In the genomic region with DNA sequence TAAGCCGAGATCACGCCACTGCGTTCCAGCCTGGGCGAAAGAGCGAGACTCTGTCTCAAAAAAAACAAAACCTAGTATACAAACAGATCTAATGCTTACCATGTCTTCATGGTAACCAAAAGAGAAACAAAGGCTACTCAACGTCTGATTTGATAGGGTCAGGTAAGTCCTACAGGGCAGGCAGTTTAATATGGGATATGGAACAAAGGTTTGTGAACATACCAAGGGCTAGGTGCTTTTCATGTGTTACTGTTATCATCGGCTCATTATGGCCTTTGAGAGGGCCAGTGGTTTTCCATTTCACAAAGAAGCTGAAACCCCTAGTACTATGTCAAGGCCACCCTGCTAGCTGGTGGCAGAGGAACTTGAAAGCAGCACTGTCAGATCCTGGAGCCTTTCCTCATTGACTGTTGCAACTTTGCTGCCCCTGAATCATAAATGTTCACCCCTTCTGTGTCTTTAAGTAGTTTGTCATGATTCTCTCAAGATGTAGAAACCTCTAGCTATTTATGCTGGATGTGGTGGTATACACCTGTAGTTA, we compare ENCODE assay signal across 25 cellular contexts. TPM values are rescaled to one million over a fixed set of nuclear protein-coding genes. Genes with fewer than 3 reads are reported as not detected.
DNase-seq lines count a peak whose midpoint lies in the region; ATAC-seq and TF ChIP-seq lines count a peak whose summit lies in the region.
"Had no signal": no experiment of that assay in that cellular context is flagged by ENCODE, and none has a peak within 500 bp of the region (broad histone marks: within the 10 kb centered on the region; RNA-seq: fewer than 3 reads in every experiment).

No MANE protein-coding gene starts in this region.

- peak overlapping the region; percentile 91 to 100 (median 99) for H3K27ac Mint-ChIP-seq in CD14-positive monocyte
- H3K27ac Mint-ChIP-seq in CD8-positive, alpha-beta memory T cell: peak overlapping the region; percentile 12 to 79 (median 64)
- peak overlapping the region; percentile 56 for H3K27ac Mint-ChIP-seq in T-helper 17 cell
- H3K27ac Mint-ChIP-seq in natural killer cell: peak overlapping the region; percentile 98 to 99
- H3K27ac Mint-ChIP-seq in activated CD8-positive, alpha-beta T cell treated with anti-CD3 and anti-CD28 coated beads, Interleukin-2, amount 10 ng/mL, durations not matched to agents 7 days and 5 days: no peak overlapping the region
- H3K27ac Mint-ChIP-seq in activated naive CD4-positive, alpha-beta T cell treated with anti-CD3 and anti-CD28 coated beads, Interleukin-2, amount 50 U/mL, for 72 hours: no peak overlapping the region
- H3K27ac Mint-ChIP-seq: activated CD4-positive, alpha-beta T cell treated with anti-CD3 and anti-CD28 coated beads, Interleukin-2, amount 10 ng/mL, durations not matched to agents 24 days and 14 days; progenitor cell of endocrine pancreas had no signal

- no peak for ATAC-seq in T-helper 17 cell
- no peak for ATAC-seq in natural killer cell
- ATAC-seq in activated CD8-positive, alpha-beta T cell treated with anti-CD3 and anti-CD28 coated beads, Interleukin-2, amount 10 ng/mL, durations not matched to agents 7 days and 5 days: no peak
- ATAC-seq in activated naive CD4-positive, alpha-beta T cell treated with anti-CD3 and anti-CD28 coated beads, Interleukin-2, amount 50 U/mL, for 72 hours: no peak
- ATAC-seq: activated T-cell treated with anti-CD3 and anti-CD28 coated beads, Interleukin-2, amount 50 U/mL, for 4 hours; heart right ventricle; sciatic nerve had no signal

- H3K9me3 Mint-ChIP-seq in CD14-positive monocyte: peaks cover 0 to 3% (median 0%) of the 10 kb centered on the region in 7 donors
- no peaks in the 10 kb centered on the region for H3K9me3 Mint-ChIP-seq in CD8-positive, alpha-beta memory T cell
- H3K9me3 Mint-ChIP-seq in natural killer cell: no peaks in the 10 kb centered on the region
- no peaks in the 10 kb centered on the region for H3K9me3 Mint-ChIP-seq in activated CD8-positive, alpha-beta T cell treated with anti-CD3 and anti-CD28 coated beads, Interleukin-2, amount 10 ng/mL, durations not matched to agents 7 days and 5 days (ENCODE audit: insufficient read depth)
- H3K9me3 Mint-ChIP-seq in activated naive CD4-positive, alpha-beta T cell treated with anti-CD3 and anti-CD28 coated beads, Interleukin-2, amount 50 U/mL, for 72 hours: no peaks in the 10 kb centered on the region
- H3K9me3 Mint-ChIP-seq: activated CD4-positive, alpha-beta T cell treated with anti-CD3 and anti-CD28 coated beads, Interleukin-2, amount 10 ng/mL, durations not matched to agents 24 days and 14 days; activated T-cell treated with anti-CD3 and anti-CD28 coated beads, Interleukin-2, amount 50 U/mL, for 4 hours had no signal

- no peaks in the 10 kb centered on the region for H3K27me3 ChIP-seq in CD8-positive, alpha-beta memory T cell (ENCODE audit: insufficient read depth, low read length, poor library complexity, severe bottlenecking)
- H3K27me3 ChIP-seq: BLaER1, Peyer's patch had no signal

- DNase-seq in CD14-positive monocyte (ENCODE audit: low spot score) (peak; percentile 62), T-helper 17 cell (no peak), natural killer cell (no peak), KG1 (lab: John Stamatoyannopoulos, UW) (no peak)
- DNase-seq in CD8-positive, alpha-beta memory T cell: no peak
- no peak for DNase-seq in activated CD8-positive, alpha-beta T cell treated with anti-CD3 and anti-CD28 coated beads, Interleukin-2, amount 10 ng/mL, durations not matched to agents 7 days and 5 days
- no peak for DNase-seq in activated naive CD4-positive, alpha-beta T cell treated with anti-CD3 and anti-CD28 coated beads, Interleukin-2, amount 50 U/mL, for 72 hours (ENCODE audit: low spot score in 2 of 2)
- DNase-seq: activated CD4-positive, alpha-beta T cell treated with anti-CD3 and anti-CD28 coated beads, Interleukin-2, amount 10 ng/mL, durations not matched to agents 24 days and 14 days; activated naive CD4-positive, alpha-beta T cell treated with Interleukin-2 at 50 U/mL for 16 hours; activated T-cell treated with anti-CD3 and anti-CD28 coated beads, Interleukin-2, amount 50 U/mL, for 4 hours; amygdala; brain microvascular endothelial cell; heart right ventricle; KBM-7; kidney; MM.1S; NCI-H2107; NCI-H345; Peyer's patch; SHP77 treated with DMSO at 0.1 percent for 48 hours; stimulated activated CD4-positive, alpha-beta T cell treated with anti-CD3 and anti-CD28 coated beads, Interleukin-2, amount 100 ng/mL, for 48 hours; tibial artery had no signal

- CTCF ChIA-PET in CD8-positive, alpha-beta memory T cell (lab: Charles Lee): interaction anchor here (0.8 to 1.2 kb wide), 3 partner anchors 8 to 175 kb away, joined by 3 to 4 read pairs (median 3); no protein-coding TSS in a partner anchor
- CTCF ChIA-PET in activated CD8-positive, alpha-beta T cell treated with anti-CD3 and anti-CD28 coated beads, Interleukin-2, amount 10 ng/mL, durations not matched to agents 7 days and 5 days (lab: Charles Lee): interaction anchor here (0.7 to 8.5 kb wide), 4 partner anchors 77 to 140 kb away, joined by 3 to 114 read pairs (median 3); no protein-coding TSS in a partner anchor

- H3K36me3 Mint-ChIP-seq in CD14-positive monocyte (peaks cover 19 to 20% of the 10 kb centered on the region in 2 donors), T-helper 17 cell (ENCODE audit: low read depth) (peaks cover 5% of the 10 kb centered on the region), natural killer cell (no peaks in the 10 kb centered on the region)
- H3K36me3 Mint-ChIP-seq in CD8-positive, alpha-beta memory T cell: peaks cover 4 to 44% (median 16%) of the 10 kb centered on the region in 3 donors
- H3K36me3 Mint-ChIP-seq in activated CD8-positive, alpha-beta T cell treated with anti-CD3 and anti-CD28 coated beads, Interleukin-2, amount 10 ng/mL, durations not matched to agents 7 days and 5 days (ENCODE audit: low read depth): peaks cover 27% of the 10 kb centered on the region
- H3K36me3 Mint-ChIP-seq in activated naive CD4-positive, alpha-beta T cell treated with anti-CD3 and anti-CD28 coated beads, Interleukin-2, amount 50 U/mL, for 72 hours: peaks cover 3 to 16% of the 10 kb centered on the region in 2 donors

- no peak overlapping the region for H3K27ac ChIP-seq in CD8-positive, alpha-beta memory T cell (ENCODE audit: low read depth, low read length)
- H3K27ac ChIP-seq: BLaER1, brain microvascular endothelial cell, heart right ventricle, Peyer's patch, tibial artery had no signal

- no peaks in the 10 kb centered on the region for H3K9me3 ChIP-seq in CD8-positive, alpha-beta memory T cell (ENCODE audit: low read length)
- H3K9me3 ChIP-seq in T-helper 17 cell (ENCODE audit: control insufficient read depth, low read length, poor library complexity, severe bottlenecking): no peaks in the 10 kb centered on the region
- H3K9me3 ChIP-seq: BLaER1, heart right ventricle, Peyer's patch, tibial artery had no signal

- peaks cover 30% of the 10 kb centered on the region for H3K4me1 ChIP-seq in CD8-positive, alpha-beta memory T cell (ENCODE audit: insufficient read depth, low read length)

- intact Hi-C loops in CD14-positive monocyte (cut with micrococcal nuclease) (loop anchor here (5.0 to 10.0 kb wide), 5 partner anchors 57 to 177 kb away; no protein-coding TSS in a partner anchor), natural killer cell (cut with micrococcal nuclease) (loop anchor here (10.0 kb wide), 2 partner anchors 367 to 1773 kb away; no protein-coding TSS in a partner anchor)

- H3K4me3 Mint-ChIP-seq in CD14-positive monocyte (peak overlapping the region; percentile 34 to 62), T-helper 17 cell (no peak overlapping the region), natural killer cell (peak overlapping the region; percentile 99)
- H3K4me3 Mint-ChIP-seq in CD8-positive, alpha-beta memory T cell: peak overlapping the region in 6 of 7 donors; percentile 7 to 46 (median 38)
- H3K4me3 Mint-ChIP-seq in activated CD8-positive, alpha-beta T cell treated with anti-CD3 and anti-CD28 coated beads, Interleukin-2, amount 10 ng/mL, durations not matched to agents 7 days and 5 days: no peak overlapping the region
- H3K4me3 Mint-ChIP-seq: activated CD4-positive, alpha-beta T cell treated with anti-CD3 and anti-CD28 coated beads, Interleukin-2, amount 10 ng/mL, durations not matched to agents 24 days and 14 days; activated T-cell treated with anti-CD3 and anti-CD28 coated beads, Interleukin-2, amount 50 U/mL, for 4 hours had no signal

- TF ChIP-seq CTCF in CD14-positive monocyte (IDR thresholded peaks at IDR 0.05) (no peak), natural killer cell (IDR thresholded peaks at IDR 0.05) (no peak)

- H3K4me3 ChIP-seq in CD8-positive, alpha-beta memory T cell (ENCODE audit: low read length): no peak overlapping the region
- H3K4me3 ChIP-seq: BLaER1, heart right ventricle, Peyer's patch, tibial artery had no signal

- H3K36me3 ChIP-seq in CD8-positive, alpha-beta memory T cell (ENCODE audit: insufficient read depth, low read length): no peaks in the 10 kb centered on the region
- H3K36me3 ChIP-seq: brain microvascular endothelial cell, heart right ventricle, Peyer's patch, tibial artery had no signal

- H3K4me1 Mint-ChIP-seq in CD14-positive monocyte: peaks cover 76% of the 10 kb centered on the region
- peaks cover 81 to 88% (median 86%) of the 10 kb centered on the region in 3 donors for H3K4me1 Mint-ChIP-seq in CD8-positive, alpha-beta memory T cell
- peaks cover 74% of the 10 kb centered on the region for H3K4me1 Mint-ChIP-seq in T-helper 17 cell
- peaks cover 89 to 93% of the 10 kb centered on the region in 2 donors for H3K4me1 Mint-ChIP-seq in natural killer cell
- H3K4me1 Mint-ChIP-seq in activated CD8-positive, alpha-beta T cell treated with anti-CD3 and anti-CD28 coated beads, Interleukin-2, amount 10 ng/mL, durations not matched to agents 7 days and 5 days (ENCODE audit: low read depth): peaks cover 64% of the 10 kb centered on the region

- POLR2A ChIA-PET in CD8-positive, alpha-beta memory T cell (lab: Charles Lee): no interaction called here
- POLR2A ChIA-PET in activated CD8-positive, alpha-beta T cell treated with anti-CD3 and anti-CD28 coated beads, Interleukin-2, amount 10 ng/mL, durations not matched to agents 7 days and 5 days (lab: Charles Lee): interaction anchor here (0.5 to 1.6 kb wide), 2 partner anchors 136 to 175 kb away, joined by 3 read pairs; no protein-coding TSS in a partner anchor

- H3K27me3 Mint-ChIP-seq in CD14-positive monocyte (ENCODE audit: low read depth in 3 of 3) (no peaks in the 10 kb centered on the region), T-helper 17 cell (no peaks in the 10 kb centered on the region), natural killer cell (ENCODE audit: low read depth in 2 of 2) (no peaks in the 10 kb centered on the region)
- peaks cover 0 to 2% of the 10 kb centered on the region in 2 donors for H3K27me3 Mint-ChIP-seq in CD8-positive, alpha-beta memory T cell
- no peaks in the 10 kb centered on the region for H3K27me3 Mint-ChIP-seq in activated CD8-positive, alpha-beta T cell treated with anti-CD3 and anti-CD28 coated beads, Interleukin-2, amount 10 ng/mL, durations not matched to agents 7 days and 5 days (ENCODE audit: low read depth)
- H3K27me3 Mint-ChIP-seq: activated CD4-positive, alpha-beta T cell treated with anti-CD3 and anti-CD28 coated beads, Interleukin-2, amount 10 ng/mL, durations not matched to agents 24 days and 14 days; progenitor cell of endocrine pancreas had no signal

RNA-seq across cellular contexts. Expression of gene IQGAP2, which starts 5.1 kb away (rescaled TPM):
- polyA plus RNA-seq in CD14-positive monocyte: 10 to 100 TPM; 21.4 to 35.4 TPM
- total RNA-seq in CD8-positive, alpha-beta memory T cell: 10 to 100 TPM; 51.4 to 62.5 TPM
- polyA plus RNA-seq in CD8-positive, alpha-beta memory T cell: 70.5 TPM
- total RNA-seq in T-helper 17 cell: 100 to 1,000 TPM; 117 to 134 TPM
- 100 to 1,000 TPM; 172 to 218 (median 207) TPM for total RNA-seq in natural killer cell
- 10 to 100 TPM; 62.7 to 72.1 TPM for total RNA-seq in activated CD8-positive, alpha-beta T cell treated with anti-CD3 and anti-CD28 coated beads, Interleukin-2, amount 10 ng/mL, durations not matched to agents 7 days and 5 days
- total RNA-seq in activated naive CD4-positive, alpha-beta T cell treated with anti-CD3 and anti-CD28 coated beads, Interleukin-2, amount 50 U/mL, for 72 hours: 10 to 100 TPM; 42.4 to 62.0 TPM

Comparison
In these comparisons a context has a peak if more than half of its experiments do, and no peak if none do; other contexts are left out.
1. H3K27ac Mint-ChIP-seq: peak in CD14-positive monocyte (7 of 7), CD8-positive, alpha-beta memory T cell (8 of 8), T-helper 17 cell (single experiment) and natural killer cell (2 of 2); none in activated CD8-positive, alpha-beta T cell treated with anti-CD3 and anti-CD28 coated beads, Interleukin-2, amount 10 ng/mL, durations not matched to agents 7 days and 5 days (single experiment) and activated naive CD4-positive, alpha-beta T cell treated with anti-CD3 and anti-CD28 coated beads, Interleukin-2, amount 50 U/mL, for 72 hours (0 of 2).
2. H3K4me3 Mint-ChIP-seq: peak in CD14-positive monocyte (2 of 2), CD8-positive, alpha-beta memory T cell (6 of 7) and natural killer cell (single experiment); none in T-helper 17 cell (single experiment) and activated CD8-positive, alpha-beta T cell treated with anti-CD3 and anti-CD28 coated beads, Interleukin-2, amount 10 ng/mL, durations not matched to agents 7 days and 5 days (single experiment).